Comparison of ENCODE assay signal across 8 cellular contexts in the genomic region with DNA sequence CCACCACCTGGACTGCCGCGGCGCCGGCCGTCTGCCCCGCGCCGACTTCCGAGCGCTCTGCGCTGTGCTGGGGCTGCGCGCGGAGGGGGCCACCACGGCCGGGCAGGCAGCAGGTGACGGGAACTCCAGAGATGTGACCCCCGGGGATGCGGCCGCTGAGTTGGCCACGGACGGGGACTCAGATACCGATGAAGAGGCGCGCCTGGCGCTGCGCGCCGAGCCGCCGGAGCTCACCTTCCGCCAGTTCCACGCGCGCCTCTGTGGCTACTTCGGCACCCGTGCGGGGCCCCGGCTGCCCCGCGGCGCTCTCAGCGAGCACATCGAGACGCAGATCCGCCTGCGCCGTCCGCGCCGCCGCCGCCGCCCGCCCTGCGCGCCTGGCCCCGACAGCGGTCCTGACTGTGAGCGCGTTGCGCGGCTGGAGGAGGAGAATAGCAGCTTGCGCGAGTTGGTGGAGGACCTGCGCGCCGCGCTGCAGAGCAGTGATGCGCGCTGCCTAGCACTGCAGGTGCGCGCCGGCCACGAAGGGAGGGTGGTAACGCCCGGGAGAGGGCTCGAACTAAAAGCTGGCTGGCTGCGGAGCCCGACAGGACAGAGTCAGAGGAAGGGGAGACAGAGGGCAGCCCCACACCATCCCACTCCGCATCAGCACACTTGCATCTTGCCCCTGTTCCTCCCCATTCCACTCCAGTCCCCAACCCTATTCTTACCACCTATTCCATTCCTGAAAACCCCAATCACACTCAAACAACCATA. TPM values are rescaled to one million over a fixed set of nuclear protein-coding genes. Genes with fewer than 3 reads are reported as not detected.
DNase-seq lines count a peak whose midpoint lies in the region; TF ChIP-seq lines count a peak whose summit lies in the region.

No MANE protein-coding gene starts in this region.

- no peaks in the 10 kb centered on the region for H3K9me3 Mint-ChIP-seq in activated naive CD8-positive, alpha-beta T cell treated with anti-CD3 and anti-CD28 coated beads for 36 hours

- WGBS in lower leg skin, 2 donors: 3% methylated on average over 26 to 31 of the region's 81 CpGs

- no peak overlapping the region for H3K9ac ChIP-seq in subcutaneous abdominal adipose tissue (ENCODE audit: low read length in 5 of 5)

- intact Hi-C loops in cardiac septum (cut with DNase I): no loop called here
- intact Hi-C loops in lower leg skin (cut with DNase I; ENCODE audit: low total_unique reads): no loop called here

- H3K27ac Mint-ChIP-seq in activated naive CD8-positive, alpha-beta T cell treated with anti-CD3 and anti-CD28 coated beads for 36 hours: no peak overlapping the region

- H3K4me3 ChIP-seq in cardiac muscle cell (peak overlapping the region; percentile 37), lower leg skin (ENCODE audit: low read depth, poor library complexity, severe bottlenecking) (peak overlapping the region; percentile 25), subcutaneous abdominal adipose tissue (ENCODE audit: low read depth in 1 of 5, low read length in 5 of 5) (peak overlapping the region in 4 of 5 donors; percentile 63 to 73 (median 70))

- no peak for TF ChIP-seq POLR2A in lower leg skin (IDR thresholded peaks at IDR 0.05)

- H3K27ac ChIP-seq in cardiac muscle cell (no peak overlapping the region), subcutaneous abdominal adipose tissue (ENCODE audit: low read depth, low read length) (no peak overlapping the region)

- DNase-seq in cardiac muscle cell (ENCODE audit: low read depth in 1 of 2, low spot score in 1 of 2) (peak in 1 of 2 donors; percentile 51), cardiac septum (ENCODE audit: low spot score) (no peak), lower leg skin (ENCODE audit: low spot score in 2 of 2) (no peak), hypothalamus (lab: John Stamatoyannopoulos, UW) (no peak), activated gamma-delta T cell treated with Interleukin-2 at 50 U/mL for 16 hours (no peak), HUDEP-2 (lab: John Stamatoyannopoulos, UW; ENCODE audit: unreplicated experiment in 76 of 76) (no peak)
- peak; percentile 68 for DNase-seq in activated naive CD8-positive, alpha-beta T cell treated with anti-CD3 and anti-CD28 coated beads for 36 hours

- no peaks in the 10 kb centered on the region for H3K36me3 Mint-ChIP-seq in activated naive CD8-positive, alpha-beta T cell treated with anti-CD3 and anti-CD28 coated beads for 36 hours

- H3K4me1 ChIP-seq in cardiac muscle cell (ENCODE audit: low read depth) (no peaks in the 10 kb centered on the region), subcutaneous abdominal adipose tissue (ENCODE audit: control insufficient read depth in 5 of 5, insufficient read depth in 5 of 5, low read length in 5 of 5) (peaks cover 10 to 54% (median 34%) of the 10 kb centered on the region in 5 donors)

- H3K9me3 ChIP-seq in cardiac muscle cell (ENCODE audit: low read depth) (no peaks in the 10 kb centered on the region), subcutaneous abdominal adipose tissue (ENCODE audit: control insufficient read depth in 5 of 5, low read length in 5 of 5) (no peaks in the 10 kb centered on the region)

- TF ChIP-seq CTCF in cardiac muscle cell (IDR thresholded peaks at IDR 0.05; ENCODE audit: low read depth, low read length) (no peak), lower leg skin (IDR thresholded peaks at IDR 0.05) (no peak)

- H3K27me3 Mint-ChIP-seq in activated naive CD8-positive, alpha-beta T cell treated with anti-CD3 and anti-CD28 coated beads for 36 hours: peaks cover 31% of the 10 kb centered on the region

- H3K36me3 ChIP-seq in cardiac muscle cell (no peaks in the 10 kb centered on the region), subcutaneous abdominal adipose tissue (ENCODE audit: control insufficient read depth in 5 of 5, insufficient read depth in 5 of 5, low read length in 5 of 5) (peaks cover 0 to 3% (median 0%) of the 10 kb centered on the region in 5 donors)

- peaks cover 41% of the 10 kb centered on the region for H3K4me1 Mint-ChIP-seq in activated naive CD8-positive, alpha-beta T cell treated with anti-CD3 and anti-CD28 coated beads for 36 hours

- H3K27me3 ChIP-seq in cardiac muscle cell (peaks cover 92% of the 10 kb centered on the region), subcutaneous abdominal adipose tissue (ENCODE audit: control insufficient read depth in 5 of 5, insufficient read depth in 4 of 5, low read length in 5 of 5) (peaks cover 18 to 40% (median 32%) of the 10 kb centered on the region in 5 donors)

- H3K4me3 Mint-ChIP-seq in activated naive CD8-positive, alpha-beta T cell treated with anti-CD3 and anti-CD28 coated beads for 36 hours: peak overlapping the region; percentile 70

RNA-seq across cellular contexts. Expression of gene EFCC1, which starts 0.9 kb away (rescaled TPM):
- 0.11 TPM in 1 of 2 replicates, not detected in the other for total RNA-seq in cardiac muscle cell
- 0.07 TPM in 1 of 2 replicates, not detected in the other for polyA plus RNA-seq in cardiac muscle cell
- total RNA-seq in cardiac septum: 1.7 TPM
- total RNA-seq in activated naive CD8-positive, alpha-beta T cell treated with anti-CD3 and anti-CD28 coated beads for 36 hours: under 1 TPM; 0.18 to 0.45 TPM
- 1 to 10 TPM in 3 of 4 donors, under 1 TPM in 1; 0.80 to 3.0 (median 2.2) TPM for total RNA-seq in lower leg skin

RNA-seq across cellular contexts. Expression of gene CFAP92, which starts 8.1 kb away (rescaled TPM):
- 0.53 and 0.60 TPM in 2 replicates for total RNA-seq in cardiac muscle cell
- 0.57 and 0.95 TPM in 2 replicates for polyA plus RNA-seq in cardiac muscle cell
- 0.27 TPM for total RNA-seq in cardiac septum
- under 1 TPM; 0.40 to 0.56 TPM for total RNA-seq in activated naive CD8-positive, alpha-beta T cell treated with anti-CD3 and anti-CD28 coated beads for 36 hours
- under 1 TPM; 0.19 to 0.59 (median 0.25) TPM for total RNA-seq in lower leg skin

RNA-seq across cellular contexts. Expression of gene GP9, which starts 58.6 kb away (rescaled TPM):
- total RNA-seq in cardiac muscle cell: not detected in 2 replicates
- polyA plus RNA-seq in cardiac muscle cell: not detected in 2 replicates
- 0.27 TPM for total RNA-seq in cardiac septum
- not detected for total RNA-seq in activated naive CD8-positive, alpha-beta T cell treated with anti-CD3 and anti-CD28 coated beads for 36 hours
- not detected for total RNA-seq in lower leg skin
